Comparison of ENCODE assay signal across 15 cellular contexts in the genomic region with DNA sequence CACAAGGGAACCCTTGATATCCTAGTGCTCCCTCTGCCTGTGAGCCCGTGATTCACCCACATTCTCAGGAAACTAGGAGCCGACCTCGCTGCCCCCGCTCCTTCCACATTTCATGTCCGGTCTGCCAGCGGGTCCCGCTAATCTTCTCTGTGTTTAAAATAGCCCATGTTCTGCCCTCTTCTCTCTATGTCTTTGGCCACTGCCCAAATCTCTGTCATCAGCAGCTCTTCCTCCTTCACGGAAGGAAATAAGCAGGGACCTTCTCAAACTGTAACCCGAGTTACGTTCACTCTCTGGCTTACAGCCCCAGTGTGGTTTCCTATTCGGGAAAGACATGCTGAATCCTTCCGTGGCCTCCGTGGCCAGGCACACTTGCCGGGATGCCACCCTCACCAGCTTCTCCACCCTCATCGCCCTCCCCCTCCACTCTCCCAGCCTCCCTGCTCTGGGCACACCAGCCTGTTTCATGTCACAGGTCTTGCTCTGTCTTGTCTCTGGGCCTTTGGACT. TPM values are rescaled to one million over a fixed set of nuclear protein-coding genes. Genes with fewer than 3 reads are reported as not detected.
DNase-seq lines count a peak whose midpoint lies in the region; ATAC-seq and TF ChIP-seq lines count a peak whose summit lies in the region.
"Had no signal": no experiment of that assay in that cellular context is flagged by ENCODE, and none has a peak within 500 bp of the region (broad histone marks: within the 10 kb centered on the region; RNA-seq: fewer than 3 reads in every experiment).

No MANE protein-coding gene starts in this region.

- no peaks in the 10 kb centered on the region; the same call in 1 of the 2 replicates for H3K4me1 ChIP-seq in IMR-90 (ENCODE audit: control insufficient read depth, insufficient read depth, low read length)
- H3K4me1 ChIP-seq in heart left ventricle = peaks cover 0 to 19% (median 0%) of the 10 kb centered on the region in 12 donors
- peaks cover 0 to 45% (median 29%) of the 10 kb centered on the region in 4 donors for H3K4me1 ChIP-seq in sigmoid colon
- no peaks in the 10 kb centered on the region; a peak in 1 of 4 replicates for H3K4me1 ChIP-seq in SK-N-SH (ENCODE audit: control insufficient read depth in 1 of 2, insufficient read depth in 2 of 2, low read depth in 1 of 2, low read length in 1 of 2)
- H3K4me1 ChIP-seq: BE2C, uterus had no signal

- H3K36me3 ChIP-seq in IMR-90 (ENCODE audit: control insufficient read depth, insufficient read depth, low read length) (no peaks in the 10 kb centered on the region), heart left ventricle (no peaks in the 10 kb centered on the region), sigmoid colon (no peaks in the 10 kb centered on the region), SK-N-SH (replicated peaks in 1 of 2; ENCODE audit: control insufficient read depth in 1 of 2, insufficient read depth in 2 of 2, low read length in 1 of 2) (no peaks in the 10 kb centered on the region)
- H3K36me3 ChIP-seq: BE2C, uterus had no signal

- H2BK120ac ChIP-seq in IMR-90 (ENCODE audit: low read depth, low read length) = no peak overlapping the region

- H2BK15ac ChIP-seq in IMR-90 (ENCODE audit: low read depth, low read length) = no peak overlapping the region

- CTCF ChIA-PET in IMR-90 (lab: Yijun Ruan, JAX) (interaction anchor here (0.6 to 1.1 kb wide), 2 partner anchors 199 to 247 kb away, joined by 4 to 6 read pairs; no protein-coding TSS in a partner anchor), SK-N-SH (lab: Yijun Ruan, JAX) (interaction anchor here (1.0 to 8.5 kb wide), 11 partner anchors 9 to 329 kb away, joined by 3 to 75 read pairs (median 5); no protein-coding TSS in a partner anchor)

- H3K4me2 ChIP-seq in IMR-90 (ENCODE audit: low read depth, low read length) (no peak overlapping the region; the same call in 1 of the 2 replicates), SK-N-SH (no peak overlapping the region)

- no peak for TF ChIP-seq EP300 in sigmoid colon (IDR thresholded peaks at IDR 0.05)
- no peak for TF ChIP-seq EP300 in SK-N-SH (IDR thresholded peaks at IDR 0.05; ENCODE audit: borderline replicate concordance in 1 of 2, low read depth in 1 of 2, low read length in 1 of 2)

- H3K4ac ChIP-seq in IMR-90 (ENCODE audit: low read depth, low read length) = no peak overlapping the region

- no peak for TF ChIP-seq POLR2A in IMR-90 (IDR thresholded peaks at IDR 0.05; ENCODE audit: low read depth, low read length)
- no peak for TF ChIP-seq POLR2A in heart left ventricle (IDR thresholded peaks at IDR 0.05)
- no peak for TF ChIP-seq POLR2A in sigmoid colon (IDR thresholded peaks at IDR 0.05)

- no peak overlapping the region for H4K5ac ChIP-seq in IMR-90 (ENCODE audit: low read depth, low read length)

- H3K9me3 ChIP-seq in IMR-90 (ENCODE audit: control insufficient read depth, insufficient read depth, low read length) (peaks cover 17% of the 10 kb centered on the region), heart left ventricle (peaks cover 0 to 22% (median 18%) of the 10 kb centered on the region in 12 donors), sigmoid colon (peaks cover 7 to 21% (median 7%) of the 10 kb centered on the region in 4 donors), SK-N-SH (no peaks in the 10 kb centered on the region)
- H3K9me3 ChIP-seq: BE2C had no signal

- H2AFZ ChIP-seq in IMR-90 (replicated peaks; ENCODE audit: low read length, poor library complexity) (no peak overlapping the region), SK-N-SH (ENCODE audit: low read depth) (no peak overlapping the region)

- H4K20me1 ChIP-seq in IMR-90 (ENCODE audit: insufficient read depth, low read length) (no peaks in the 10 kb centered on the region), SK-N-SH (ENCODE audit: insufficient read depth) (no peaks in the 10 kb centered on the region)

- intact Hi-C loops in IMR-90 (cut with micrococcal nuclease) = no loop called here
- intact Hi-C loops in heart left ventricle (cut with DNase I) = no loop called here
- intact Hi-C loops in sigmoid colon (cut with DNase I) = loop anchor here (1.0 to 5.0 kb wide), 2 partner anchors 31 to 323 kb away; partner anchors contain the start of gene CAMK2N1

- TF ChIP-seq CTCF in IMR-90 (conservative IDR thresholded peaks at IDR 0.05; ENCODE audit: low read depth, low read length) = 0 out of 2 replicates have a peak, but pooled peaks have one; percentile 4
- peak in 2 of 12 donors; percentile 17 to 30 for TF ChIP-seq CTCF in heart left ventricle (IDR thresholded peaks at IDR 0.05)
- no peak for TF ChIP-seq CTCF in sigmoid colon (IDR thresholded peaks at IDR 0.05)
- no peak for TF ChIP-seq CTCF in SK-N-SH (IDR thresholded peaks at IDR 0.05)

- POLR2A ChIA-PET in IMR-90 (lab: Charles Lee; ENCODE audit: unreplicated experiment) = no interaction called here
- POLR2A ChIA-PET in SK-N-SH (lab: Yijun Ruan, JAX) = no interaction called here

- H2AK9ac ChIP-seq in IMR-90 (replicated peaks; ENCODE audit: low read depth, low read length, poor library complexity) = no peak overlapping the region

- ATAC-seq in IMR-90 (ENCODE audit: low read depth) (peak; percentile 44; the same call in 1 of the 2 replicates), heart left ventricle (peak; percentile 47 to 78 (median 68))

- H3K23ac ChIP-seq in IMR-90 (ENCODE audit: low read depth, low read length) = no peak overlapping the region

- H3K14ac ChIP-seq in IMR-90 (replicated peaks; ENCODE audit: low read depth, low read length) = no peak overlapping the region

- H3K9me2 ChIP-seq in SK-N-SH = no peaks in the 10 kb centered on the region

- WGBS in IMR-90 (ENCODE audit: extremely low coverage in 2 of 2, insufficient read length in 1 of 2), 2 experiments = 32% methylated on average over 8 of the region's 15 CpGs; no CpG with 5 or more reads in 1 of the 2 experiments
- WGBS in heart left ventricle, 4 donors = 18 to 45% (median 22%) methylated on average over 15 of the region's 15 CpGs
- WGBS in sigmoid colon, 2 donors = 82 to 90% methylated on average over 15 of the region's 15 CpGs
- 65% methylated on average over 15 of the region's 15 CpGs for WGBS in SK-N-SH (ENCODE audit: low lambda C conversion rate)

- no peak for TF ChIP-seq RAD21 in IMR-90 (IDR thresholded peaks at IDR 0.05; ENCODE audit: low read length)
- no peak for TF ChIP-seq RAD21 in SK-N-SH (IDR thresholded peaks at IDR 0.05; ENCODE audit: low read length)

- no peak overlapping the region for H4K8ac ChIP-seq in IMR-90 (ENCODE audit: low read depth in 2 of 2, low read length in 2 of 2)

- H3K27me3 ChIP-seq in IMR-90 (ENCODE audit: control insufficient read depth, insufficient read depth, low read length) (peaks cover 16% of the 10 kb centered on the region), heart left ventricle (peaks cover 0 to 23% (median 0%) of the 10 kb centered on the region in 9 donors), sigmoid colon (no peaks in the 10 kb centered on the region), SK-N-SH (ENCODE audit: insufficient read depth) (no peaks in the 10 kb centered on the region; the same call in 1 of the 2 replicates)
- H3K27me3 ChIP-seq: BE2C, uterus had no signal

- no peaks in the 10 kb centered on the region for H3F3A ChIP-seq in SK-N-SH (replicated peaks; ENCODE audit: insufficient read depth)

- no peak overlapping the region for H3K9ac ChIP-seq in IMR-90 (ENCODE audit: low read depth, low read length)
- H3K9ac ChIP-seq in SK-N-SH = no peak overlapping the region

- H2BK5ac ChIP-seq in IMR-90 (ENCODE audit: low read depth, low read length, poor library complexity, severe bottlenecking) = no peak overlapping the region

- H3K4me3 ChIP-seq in IMR-90 (ENCODE audit: insufficient read depth, low read depth, low read length) (no peak overlapping the region), heart left ventricle (peak overlapping the region in 1 of 12 donors; percentile 9), sigmoid colon (no peak overlapping the region), SK-N-SH (ENCODE audit: low read depth in 2 of 2, low read length in 1 of 2) (no peak overlapping the region)
- H3K4me3 ChIP-seq: uterus had no signal

- H3K18ac ChIP-seq in IMR-90 (ENCODE audit: low read depth, low read length) = no peak overlapping the region

- H2BK20ac ChIP-seq in IMR-90 (ENCODE audit: low read depth, low read length) = no peak overlapping the region

- H3K79me2 ChIP-seq in SK-N-SH (ENCODE audit: insufficient read depth) = no peaks in the 10 kb centered on the region

- peak; percentile 10 for DNase-seq in IMR-90
- peak; percentile 59 for DNase-seq in UCSD-AML1 (lab: John Stamatoyannopoulos, UW; ENCODE audit: unreplicated experiment)
- DNase-seq in heart left ventricle = peak; percentile 30 to 77 (median 58)
- DNase-seq in sigmoid colon = peak; percentile 74
- DNase-seq in activated naive CD4-positive, alpha-beta T cell (lab: John Stamatoyannopoulos, UW) = no peak
- no peak for DNase-seq in SK-N-SH
- no peak for DNase-seq in T1000 (lab: John Stamatoyannopoulos, UW)
- no peak for DNase-seq in COLO668 (lab: John Stamatoyannopoulos, UW; ENCODE audit: unreplicated experiment)
- DNase-seq: BE2C, NCI-H2081, SIG-M5, uterus had no signal

- no peak overlapping the region for H3K56ac ChIP-seq in IMR-90 (ENCODE audit: extremely low read depth, insufficient read depth, low read length)

- H4K91ac ChIP-seq in IMR-90 (ENCODE audit: insufficient read depth, low read depth, low read length) = no peak overlapping the region

- H3K27ac ChIP-seq in IMR-90 (ENCODE audit: insufficient read depth, low read length) (no peak overlapping the region), heart left ventricle (peak overlapping the region in 4 of 12 donors; percentile 14 to 47 (median 30)), sigmoid colon (peak overlapping the region in 3 of 4 donors; percentile 79 to 80 (median 80)), SK-N-SH (ENCODE audit: low read depth in 2 of 2, low read length in 1 of 2) (no peak overlapping the region)
- H3K27ac ChIP-seq: uterus had no signal

- H3K79me1 ChIP-seq in IMR-90 (ENCODE audit: low read depth in 1 of 2, low read length in 2 of 2) = no peaks in the 10 kb centered on the region

- H2AK5ac ChIP-seq in IMR-90 (ENCODE audit: low read depth, low read length) = no peak overlapping the region

- dilution Hi-C loops in IMR-90 (cut with HindIII; ENCODE audit: low sequenced_read_pairs, unreplicated experiment) = no loop called here

- BruUV-seq in IMR-90 (replicated peaks; lab: Mats Ljungman, UMichigan) = no TSS peak

- in situ Hi-C loops in IMR-90 (cut with MboI; ENCODE audit: low sequenced_read_pairs) = no loop called here

- no peaks in the 10 kb centered on the region for H3K9me1 ChIP-seq in IMR-90 (ENCODE audit: insufficient read depth, low read length)

RNA-seq across cellular contexts. Expression of gene UBXN10, which starts 21.1 kb away (rescaled TPM):
- not detected in 2 replicates for total RNA-seq in IMR-90 (2012; rRNA removed)
- not detected in 2 replicates for polyA plus RNA-seq in IMR-90 (2012; rRNA removed)
- not detected in 2 replicates for polyA plus RNA-seq in IMR-90 (2012; cell fraction: cytosol; rRNA removed)
- polyA plus RNA-seq in IMR-90 (2012; cell fraction: nucleus; rRNA removed; ENCODE audit: low replicate concordance) = not detected in 2 replicates
- total RNA-seq in heart left ventricle = 1 to 10 TPM in 6 of 9 donors, under 1 TPM in 3; 0.68 to 2.6 (median 1.2) TPM
- under 1 TPM; 0.14 to 0.53 TPM for polyA plus RNA-seq in heart left ventricle
- total RNA-seq in sigmoid colon = 10 to 100 TPM; 14.6 to 25.0 (median 23.1) TPM
- polyA plus RNA-seq in sigmoid colon = 1 to 10 TPM; 2.9 to 7.8 (median 3.7) TPM
- not detected in 2 replicates for polyA plus RNA-seq in SK-N-SH (2012; rRNA removed)
- polyA plus RNA-seq in SK-N-SH (2012; cell fraction: cytosol; rRNA removed) = under 0.01 TPM in 1 of 2 replicates, not detected in the other
- polyA plus RNA-seq in SK-N-SH (2012; cell fraction: nucleus; rRNA removed) = not detected in 2 replicates
- total RNA-seq: lung microvascular endothelial cell had no signal

RNA-seq across cellular contexts. Expression of gene PLA2G2C, which starts 21.6 kb away (rescaled TPM):
- total RNA-seq in IMR-90 (2012; rRNA removed) (not detected in 2 replicates), heart left ventricle (under 1 TPM in 1 of 9 donors, not detected in 8; 0.16 TPM), sigmoid colon (1 to 10 TPM in 3 of 4 donors, under 1 TPM in 1; 0.82 to 5.5 (median 1.5) TPM)
- polyA plus RNA-seq in IMR-90 (2012; rRNA removed) (not detected in 2 replicates), heart left ventricle (not detected), sigmoid colon (under 1 TPM in 1 of 3 donors, not detected in 2; 0.09 TPM), SK-N-SH (2012; rRNA removed) (not detected in 2 replicates)
- polyA plus RNA-seq in IMR-90 (2012; cell fraction: cytosol; rRNA removed) = not detected in 2 replicates
- polyA plus RNA-seq in IMR-90 (2012; cell fraction: nucleus; rRNA removed; ENCODE audit: low replicate concordance) = not detected in 2 replicates
- not detected in 2 replicates for polyA plus RNA-seq in SK-N-SH (2012; cell fraction: cytosol; rRNA removed)
- not detected in 2 replicates for polyA plus RNA-seq in SK-N-SH (2012; cell fraction: nucleus; rRNA removed)
- total RNA-seq: cerebellum, lung microvascular endothelial cell, omental fat pad, uterus had no signal

RNA-seq across cellular contexts. Expression of gene PLA2G2F, which starts 25.6 kb away (rescaled TPM):
- total RNA-seq in IMR-90 (2012; rRNA removed) = not detected in 2 replicates
- not detected in 2 replicates for polyA plus RNA-seq in IMR-90 (2012; rRNA removed)
- polyA plus RNA-seq in IMR-90 (2012; cell fraction: cytosol; rRNA removed) = not detected in 2 replicates
- not detected in 2 replicates for polyA plus RNA-seq in IMR-90 (2012; cell fraction: nucleus; rRNA removed; ENCODE audit: low replicate concordance)
- not detected for total RNA-seq in heart left ventricle
- polyA plus RNA-seq in heart left ventricle = not detected
- not detected for total RNA-seq in sigmoid colon
- polyA plus RNA-seq in sigmoid colon = under 1 TPM in 2 of 3 donors, not detected in 1; 0.60 to 0.80 TPM
- not detected in 2 replicates for polyA plus RNA-seq in SK-N-SH (2012; rRNA removed)
- polyA plus RNA-seq in SK-N-SH (2012; cell fraction: cytosol; rRNA removed) = not detected in 2 replicates
- polyA plus RNA-seq in SK-N-SH (2012; cell fraction: nucleus; rRNA removed) = 0.01 TPM in 1 of 2 replicates, not detected in the other
- total RNA-seq: cerebellum, lung microvascular endothelial cell, omental fat pad had no signal

RNA-seq across cellular contexts. Expression of gene PLA2G2D, which starts 45.4 kb away (rescaled TPM):
- not detected in 2 replicates for total RNA-seq in IMR-90 (2012; rRNA removed)
- polyA plus RNA-seq in IMR-90 (2012; rRNA removed) = not detected in 2 replicates
- not detected in 2 replicates for polyA plus RNA-seq in IMR-90 (2012; cell fraction: cytosol; rRNA removed)
- not detected in 2 replicates for polyA plus RNA-seq in IMR-90 (2012; cell fraction: nucleus; rRNA removed; ENCODE audit: low replicate concordance)
- total RNA-seq in heart left ventricle = 1 to 10 TPM in 1 of 9 donors, under 1 TPM in 1, not detected in 7; 0.85 to 5.4 TPM
- polyA plus RNA-seq in heart left ventricle = not detected
- under 1 TPM in 1 of 4 donors, not detected in 3; 0.16 TPM for total RNA-seq in sigmoid colon
- 1 to 10 TPM in 1 of 3 donors, not detected in 2; 8.6 TPM for polyA plus RNA-seq in sigmoid colon
- not detected in 2 replicates for polyA plus RNA-seq in SK-N-SH (2012; rRNA removed)
- not detected in 2 replicates for polyA plus RNA-seq in SK-N-SH (2012; cell fraction: cytosol; rRNA removed)
- 0.05 TPM in 1 of 2 replicates, not detected in the other for polyA plus RNA-seq in SK-N-SH (2012; cell fraction: nucleus; rRNA removed)
- total RNA-seq: cerebellum, lung microvascular endothelial cell, omental fat pad, uterus had no signal

Comparison
In these comparisons a context has a peak if more than half of its experiments do, and no peak if none do; other contexts are left out.
1. DNase-seq: peak in IMR-90 (single experiment), UCSD-AML1 (single experiment), heart left ventricle (5 of 5) and sigmoid colon (single experiment); none in activated naive CD4-positive, alpha-beta T cell (0 of 4), SK-N-SH (single experiment), T1000 (single experiment) and COLO668 (single experiment).
2. H3K27ac ChIP-seq: peak in sigmoid colon (3 of 4); none in IMR-90 (single experiment) and SK-N-SH (0 of 2).